Comparison of ENCODE assay signal across 25 cellular contexts in the genomic region with DNA sequence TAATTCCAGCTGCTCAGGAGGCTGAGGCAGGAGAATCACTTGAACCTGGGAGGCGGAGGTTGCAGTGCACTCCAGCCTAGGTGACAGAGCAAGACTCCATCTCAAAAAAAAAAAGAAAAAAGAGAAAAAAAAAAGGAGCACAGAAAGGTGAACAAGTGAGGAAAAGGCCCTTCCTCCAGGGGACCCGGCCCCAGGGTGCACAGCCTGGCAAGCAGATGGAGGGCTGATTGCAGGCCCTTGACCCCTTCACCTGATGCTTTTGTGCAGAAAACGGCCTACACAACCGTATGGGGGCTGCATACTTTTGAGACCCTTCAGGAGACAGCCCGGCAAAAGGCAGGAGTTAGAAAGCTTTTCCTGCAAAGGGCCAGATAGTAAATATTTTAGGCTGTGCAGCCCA. TPM values are rescaled to one million over a fixed set of nuclear protein-coding genes. Genes with fewer than 3 reads are reported as not detected.
"Had no signal": no experiment of that assay in that cellular context is flagged by ENCODE, and none has a peak within 500 bp of the region (broad histone marks: within the 10 kb centered on the region; RNA-seq: fewer than 3 reads in every experiment).

No MANE protein-coding gene starts in this region.

- H3K4me1 ChIP-seq: uterus had no signal

- H3K9me3 ChIP-seq: esophagus squamous epithelium, testis, uterus had no signal

- H3K27ac ChIP-seq: brain microvascular endothelial cell, parathyroid adenoma, testis, uterus had no signal

- ATAC-seq: activated CD8-positive, alpha-beta memory T cell treated with anti-CD3 and anti-CD28 coated beads, Interleukin-2, amount 10 ng/mL, durations not matched to agents 7 days and 5 days; activated CD8-positive, alpha-beta T cell treated with anti-CD3 and anti-CD28 coated beads, Interleukin-2, amount 10 ng/mL, durations not matched to agents 7 days and 5 days; right cardiac atrium; stimulated activated naive CD8-positive, alpha-beta T cell treated with anti-CD3 and anti-CD28 coated beads, Interleukin-15, Interleukin-2, amounts not matched to agents 100 U/mL and 50 U/mL, for 24 hours had no signal

- H3K4me3 ChIP-seq: esophagus squamous epithelium, testis, uterus had no signal

- H3K4me3 Mint-ChIP-seq: activated B cell treated with CpG ODN at 0.5 μM for 24 hours; activated CD4-positive, alpha-beta T cell treated with anti-CD3 and anti-CD28 coated beads for 36 hours; activated CD8-positive, alpha-beta memory T cell treated with anti-CD3 and anti-CD28 coated beads, Interleukin-2, amount 10 ng/mL, durations not matched to agents 7 days and 5 days; activated CD8-positive, alpha-beta T cell treated with anti-CD3 and anti-CD28 coated beads, Interleukin-2, amount 10 ng/mL, durations not matched to agents 7 days and 5 days; activated naive CD8-positive, alpha-beta T cell treated with anti-CD3 and anti-CD28 coated beads for 36 hours; endodermal cell; nephron progenitor cell; T-helper 2 cell treated with Interferon-gamma antibody and Interleukin-4, amounts not matched to agents 5 μg/mL and 100 μg/mL, for 36 hours had no signal

- H3K36me3 Mint-ChIP-seq: activated CD8-positive, alpha-beta memory T cell treated with anti-CD3 and anti-CD28 coated beads, Interleukin-2, amount 10 ng/mL, durations not matched to agents 7 days and 5 days had no signal

- DNase-seq: activated B cell treated with CpG ODN at 0.5 μM for 24 hours; activated CD4-positive, alpha-beta T cell treated with anti-CD3 and anti-CD28 coated beads for 36 hours; activated CD8-positive, alpha-beta memory T cell treated with anti-CD3 and anti-CD28 coated beads, Interleukin-2, amount 10 ng/mL, durations not matched to agents 7 days and 5 days; activated CD8-positive, alpha-beta T cell treated with anti-CD3 and anti-CD28 coated beads, Interleukin-2, amount 10 ng/mL, durations not matched to agents 7 days and 5 days; activated effector memory CD4-positive, alpha-beta T cell treated with Interleukin-2 at 50 U/mL for 16 hours; activated naive CD4-positive, alpha-beta T cell treated with Interleukin-2 at 50 U/mL for 16 hours; activated naive CD8-positive, alpha-beta T cell treated with anti-CD3 and anti-CD28 coated beads for 36 hours; activated T-cell treated with anti-CD3 and anti-CD28 coated beads, Interleukin-2, amount 50 U/mL, for 72 hours; brain microvascular endothelial cell; cortex of kidney; endodermal cell; esophagus squamous epithelium; foreskin melanocyte; left cardiac atrium; mammary epithelial cell; nephron progenitor cell; stimulated activated CD4-positive, alpha-beta T cell treated with anti-CD3 and anti-CD28 coated beads, Interleukin-12 subunit alpha, Interleukin-12 subunit beta, amount 100 ng/mL, for 4 hours; stimulated activated CD4-positive, alpha-beta T cell treated with anti-CD3 and anti-CD28 coated beads, Interleukin-4, amount 100 ng/mL, for 1 hour; stimulated activated naive CD8-positive, alpha-beta T cell treated with anti-CD3 and anti-CD28 coated beads, Interleukin-15, Interleukin-2, amounts not matched to agents 100 U/mL and 50 U/mL, for 24 hours; T-helper 1 cell; testis; uterus had no signal

- H3K79me2 ChIP-seq: parathyroid adenoma had no signal

- H3K36me3 ChIP-seq: brain microvascular endothelial cell, esophagus squamous epithelium, uterus had no signal

- H3K27ac Mint-ChIP-seq: activated B cell treated with CpG ODN at 0.5 μM for 24 hours; activated CD8-positive, alpha-beta memory T cell treated with anti-CD3 and anti-CD28 coated beads, Interleukin-2, amount 10 ng/mL, durations not matched to agents 7 days and 5 days; activated CD8-positive, alpha-beta T cell treated with anti-CD3 and anti-CD28 coated beads, Interleukin-2, amount 10 ng/mL, durations not matched to agents 7 days and 5 days; activated T-cell treated with anti-CD3 and anti-CD28 coated beads, Interleukin-2, amount 50 U/mL, for 72 hours; endodermal cell; nephron progenitor cell; T-helper 2 cell treated with Interferon-gamma antibody and Interleukin-4, amounts not matched to agents 5 μg/mL and 100 μg/mL, for 36 hours had no signal

- H3K27me3 ChIP-seq: brain microvascular endothelial cell, testis, uterus had no signal

- H3K27me3 Mint-ChIP-seq: activated CD4-positive, alpha-beta T cell treated with anti-CD3 and anti-CD28 coated beads for 36 hours; activated CD8-positive, alpha-beta memory T cell treated with anti-CD3 and anti-CD28 coated beads, Interleukin-2, amount 10 ng/mL, durations not matched to agents 7 days and 5 days; activated naive CD8-positive, alpha-beta T cell treated with anti-CD3 and anti-CD28 coated beads for 36 hours had no signal

- H3K9me3 Mint-ChIP-seq: activated B cell treated with CpG ODN at 0.5 μM for 24 hours; activated naive CD8-positive, alpha-beta T cell treated with anti-CD3 and anti-CD28 coated beads for 36 hours; activated T-cell treated with anti-CD3 and anti-CD28 coated beads, Interleukin-2, amount 50 U/mL, for 72 hours; nephron progenitor cell; T-helper 2 cell treated with Interferon-gamma antibody and Interleukin-4, amounts not matched to agents 5 μg/mL and 100 μg/mL, for 36 hours had no signal

RNA-seq across cellular contexts. Expression of a gene that starts 33.9 kb away (rescaled TPM):
- total RNA-seq: activated B cell treated with CpG ODN at 0.5 μM for 24 hours, mammary epithelial cell had no signal
